ENCODE assay signal across 10 cellular contexts in the genomic region with DNA sequence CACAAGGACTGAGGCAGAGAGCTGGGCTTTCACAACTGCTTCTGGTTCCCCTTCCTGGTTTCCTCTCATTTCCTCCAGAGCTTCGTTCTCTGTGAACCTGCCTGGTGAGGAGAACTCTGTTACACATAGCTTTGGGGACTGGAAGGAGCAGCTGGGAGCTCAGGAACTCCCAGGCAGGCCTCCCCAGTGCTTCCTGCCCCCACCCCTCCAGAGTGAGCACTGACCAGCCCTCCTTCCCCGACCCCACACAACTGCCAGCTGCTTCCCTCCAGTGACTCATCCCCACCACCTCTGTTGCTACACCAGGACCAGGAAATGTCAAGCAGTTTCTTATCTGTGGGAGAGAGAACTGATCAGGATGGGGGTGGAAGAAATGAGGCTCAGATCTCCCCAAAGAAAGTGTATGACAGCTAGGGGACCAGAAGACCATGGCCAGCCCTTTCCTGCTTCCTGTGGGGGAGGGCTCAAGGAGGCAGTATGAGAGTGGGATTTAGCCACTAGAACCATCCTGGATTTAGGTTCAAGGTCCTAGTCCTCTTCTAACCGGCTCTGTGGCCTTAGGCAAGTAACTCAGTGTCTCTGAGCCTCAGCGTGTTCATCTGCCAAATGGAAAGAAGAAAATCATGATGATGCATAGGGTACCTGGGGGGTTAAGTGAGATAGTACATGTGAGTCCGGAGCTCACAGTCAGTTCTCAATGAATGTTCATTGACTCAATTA. TPM values are rescaled to one million over a fixed set of nuclear protein-coding genes. Genes with fewer than 3 reads are reported as not detected.
DNase-seq lines count a peak whose midpoint lies in the region; ATAC-seq and TF ChIP-seq lines count a peak whose summit lies in the region.
"Had no signal": no experiment of that assay in that cellular context is flagged by ENCODE, and none has a peak within 500 bp of the region (broad histone marks: within the 10 kb centered on the region; RNA-seq: fewer than 3 reads in every experiment).

No MANE protein-coding gene starts in this region.

- TF ChIP-seq POLR2A in Peyer's patch (IDR thresholded peaks at IDR 0.05), result no peak

- H3K4me3 ChIP-seq in Peyer's patch, result no peak overlapping the region
- H3K4me3 ChIP-seq in fibroblast of the aortic adventitia (ENCODE audit: low read depth, low read length), result no peak overlapping the region

- intact Hi-C loops in posterior vena cava (cut with DNase I), result no loop called here

- no peak for TF ChIP-seq CTCF in Peyer's patch (IDR thresholded peaks at IDR 0.05)
- TF ChIP-seq CTCF in fibroblast of the aortic adventitia (IDR thresholded peaks at IDR 0.05; ENCODE audit: insufficient read depth, low read length), result no peak

- H3K4me1 ChIP-seq in Peyer's patch, result peaks cover 0 to 76% (median 3%) of the 10 kb centered on the region in 4 donors

- peak; percentile 42 for DNase-seq in DMS153 (lab: John Stamatoyannopoulos, UW)
- no peak for DNase-seq in DMS153 treated with DMSO at 0.1 percent for 48 hours (lab: John Stamatoyannopoulos, UW; ENCODE audit: unreplicated experiment)
- peak in 2 of 3 donors; percentile 77 to 82 for DNase-seq in Peyer's patch
- DNase-seq in fibroblast of the aortic adventitia (ENCODE audit: low read depth), result peak; percentile 83
- peak; percentile 90 for DNase-seq in posterior vena cava (ENCODE audit: low spot score)
- no peak for DNase-seq in middle frontal gyrus (ENCODE audit: extremely low spot score, low spot score)
- DNase-seq: naive B cell had no signal

- H3K27ac ChIP-seq in Peyer's patch, result peak overlapping the region; percentile 25 to 66 (median 54)
- H3K27ac ChIP-seq: 22Rv1 had no signal

- no peaks in the 10 kb centered on the region for H3K27me3 ChIP-seq in Peyer's patch

- ATAC-seq in HG03378 (IDR thresholded peaks at IDR 0.05; ENCODE audit: unreplicated experiment) (no peak), HG02885 (IDR thresholded peaks at IDR 0.05; ENCODE audit: poor library complexity, unreplicated experiment) (no peak)

- no peaks in the 10 kb centered on the region for H3K36me3 ChIP-seq in Peyer's patch

- H3K9me3 ChIP-seq in Peyer's patch, result no peaks in the 10 kb centered on the region

RNA-seq across cellular contexts. Expression of gene TP53I11, which starts 4.5 kb away (rescaled TPM):
- total RNA-seq in Peyer's patch (100 to 1,000 TPM in 1 of 4 donors, 10 to 100 TPM in 3; 48.0 to 152 (median 69.9) TPM), fibroblast of the aortic adventitia (ENCODE audit: low replicate concordance) (23.1 and 27.4 TPM in 2 replicates), posterior vena cava (100 to 1,000 TPM; 107 to 186 TPM)

Comparison
In these comparisons a context has a peak if more than half of its experiments do, and no peak if none do; other contexts are left out.
1. DNase-seq: peak in DMS153 (single experiment), Peyer's patch (2 of 3), fibroblast of the aortic adventitia (single experiment) and posterior vena cava (single experiment); none in DMS153 treated with DMSO at 0.1 percent for 48 hours (single experiment) and middle frontal gyrus (single experiment).